15 cellular contexts compared by ENCODE assay signal in the genomic region with DNA sequence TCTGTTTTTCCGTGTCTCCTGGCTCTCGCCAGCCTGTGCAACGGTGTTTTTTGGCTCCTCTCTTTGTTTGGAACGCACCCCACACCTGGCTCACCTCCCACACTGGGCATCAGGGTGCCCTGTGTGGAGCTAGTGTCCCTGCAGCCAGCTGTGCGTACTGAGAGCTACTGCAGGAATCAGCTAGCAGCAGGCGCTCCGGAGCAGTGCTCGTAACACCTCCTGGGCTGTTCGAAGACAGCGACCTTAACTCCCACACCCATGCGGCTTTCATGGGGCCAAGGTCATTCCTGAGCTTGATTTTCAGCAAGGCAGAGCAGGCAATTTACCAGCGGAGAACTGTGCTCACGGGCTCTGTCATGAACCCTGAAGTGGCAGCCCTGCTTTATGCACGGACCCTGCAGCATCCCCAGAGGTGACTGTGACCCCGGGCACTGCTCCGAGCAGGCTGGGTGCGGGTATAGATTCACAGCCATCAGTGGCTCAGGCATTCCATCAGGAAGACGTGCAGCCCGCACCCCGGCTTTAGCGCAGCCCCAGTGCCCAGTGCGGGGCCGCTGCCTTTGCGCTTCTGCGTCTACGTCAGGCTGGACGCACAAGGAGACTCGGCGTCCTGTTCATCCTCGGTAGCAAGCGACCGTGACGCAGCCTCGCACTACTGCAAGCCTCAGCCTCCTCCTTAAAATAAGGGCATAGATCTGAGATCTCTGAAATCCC. TPM values are rescaled to one million over a fixed set of nuclear protein-coding genes. Genes with fewer than 3 reads are reported as not detected.
A peak's percentile ranks its signal among the peaks of the same experiment; 100 is the strongest.
DNase-seq lines count a peak whose midpoint lies in the region; ATAC-seq, FAIRE-seq and TF ChIP-seq lines count a peak whose summit lies in the region.
"Had no signal": no experiment of that assay in that cellular context is flagged by ENCODE, and none has a peak within 500 bp of the region (broad histone marks: within the 10 kb centered on the region; RNA-seq: fewer than 3 reads in every experiment).

No MANE protein-coding gene starts in this region.

- TF ChIP-seq POLR2A in gastrocnemius medialis (IDR thresholded peaks at IDR 0.05), result no peak

- intact Hi-C loops in left ventricle myocardium inferior (cut with micrococcal nuclease) (no loop called here), gastrocnemius medialis (cut with DNase I; ENCODE audit: low total_unique reads) (no loop called here), posterior vena cava (cut with DNase I) (no loop called here)

- H3K27me3 ChIP-seq in left ventricle myocardium inferior (ENCODE audit: low read depth), result no peaks in the 10 kb centered on the region
- H3K27me3 ChIP-seq in gastrocnemius medialis, result no peaks in the 10 kb centered on the region
- H3K27me3 ChIP-seq: SJCRH30 had no signal

- H3K36me3 ChIP-seq in left ventricle myocardium inferior (peaks cover 32% of the 10 kb centered on the region), gastrocnemius medialis (peaks cover 0 to 16% of the 10 kb centered on the region in 2 donors)

- DNase-seq in COR-L47 (lab: John Stamatoyannopoulos, UW), result peak; percentile 37
- DNase-seq in NCI-H1694 treated with DMSO at 0.1 percent for 48 hours (lab: John Stamatoyannopoulos, UW), result peak; percentile 22
- peak; percentile 64 for DNase-seq in left ventricle myocardium inferior
- DNase-seq in gastrocnemius medialis, result peak; percentile 58 to 87
- DNase-seq in HTR-8/SVneo (ENCODE audit: insufficient read length, low spot score), result no peak
- no peak for DNase-seq in posterior vena cava (ENCODE audit: low spot score)
- DNase-seq in stimulated activated naive CD4-positive, alpha-beta T cell treated with Interleukin-2 at 50 U/mL for 16 hours (lab: John Stamatoyannopoulos, UW), result no peak
- DNase-seq: amygdala; CD4-positive, CD25-positive, alpha-beta regulatory T cell; dermis blood vessel endothelial cell; NCI-H748 treated with DMSO at 0.1 percent for 48 hours; SJCRH30; stimulated activated CD4-positive, alpha-beta T cell treated with anti-CD3 and anti-CD28 coated beads, Interleukin-2, amount 100 ng/mL, for 48 hours had no signal

- H3K4me3 ChIP-seq in left ventricle myocardium inferior, result peak overlapping the region; percentile 37
- H3K4me3 ChIP-seq in gastrocnemius medialis, result no peak overlapping the region
- H3K4me3 ChIP-seq: SJCRH30 had no signal

- no peak for FAIRE-seq in HTR-8/SVneo (lab: Jason Lieb, UNC)

- in situ Hi-C loops in gastrocnemius medialis (cut with MboI; ENCODE audit: low sequenced_read_pairs in 4 of 4), result loop anchor here in 1 of 4 donors (5.0 kb wide), 1 partner anchor 39 kb away; no protein-coding TSS in a partner anchor

- TF ChIP-seq CTCF in left ventricle myocardium inferior (IDR thresholded peaks at IDR 0.05; ENCODE audit: borderline replicate concordance) (no peak), gastrocnemius medialis (IDR thresholded peaks at IDR 0.05 in 4 of 5, conservative IDR thresholded peaks at IDR 0.05 in 1 of 5) (no peak)

- ATAC-seq in gastrocnemius medialis (peak; percentile 65 to 70), GM19463 (IDR thresholded peaks at IDR 0.05; ENCODE audit: unreplicated experiment) (no peak)
- ATAC-seq: stimulated activated effector memory CD8-positive, alpha-beta T cell treated with anti-CD3 and anti-CD28 coated beads, Interleukin-12 subunit alpha, Interleukin-12 subunit beta, amount 100 ng/mL, for 72 hours had no signal

- H3K4me1 ChIP-seq in left ventricle myocardium inferior (peaks cover 45% of the 10 kb centered on the region), gastrocnemius medialis (peaks cover 31 to 40% of the 10 kb centered on the region in 2 donors)

- H3K9me3 ChIP-seq in left ventricle myocardium inferior (replicated peaks) (no peaks in the 10 kb centered on the region), gastrocnemius medialis (no peaks in the 10 kb centered on the region)
- H3K9me3 ChIP-seq: SJCRH30 had no signal

- H3K27ac ChIP-seq in left ventricle myocardium inferior (replicated peaks) (peak overlapping the region; percentile 93), gastrocnemius medialis (peak overlapping the region; percentile 75 to 86 (median 80))
- H3K27ac ChIP-seq: SJCRH30 had no signal

RNA-seq across cellular contexts. Expression of a gene that starts 58.3 kb away (rescaled TPM):
- total RNA-seq in left ventricle myocardium inferior (195 TPM), gastrocnemius medialis (10 to 100 TPM; 40.2 to 98.6 (median 92.3) TPM), posterior vena cava (10 to 100 TPM; 29.5 to 43.2 TPM)

Comparison
In these comparisons a context has a peak if more than half of its experiments do, and no peak if none do; other contexts are left out.
1. DNase-seq: peak in COR-L47 (single experiment), NCI-H1694 treated with DMSO at 0.1 percent for 48 hours (single experiment), left ventricle myocardium inferior (single experiment) and gastrocnemius medialis (2 of 2); none in HTR-8/SVneo (single experiment), posterior vena cava (single experiment) and stimulated activated naive CD4-positive, alpha-beta T cell treated with Interleukin-2 at 50 U/mL for 16 hours (single experiment).